8 cellular contexts compared by ENCODE assay signal in genomic region chr19:57241181-57241580, GRCh38. TPM values are rescaled to one million over a fixed set of nuclear protein-coding genes. Genes with fewer than 3 reads are reported as not detected.
A peak's percentile ranks its signal among the peaks of the same experiment; 100 is the strongest.
DNase-seq lines count a peak whose midpoint lies in the region; FAIRE-seq and TF ChIP-seq lines count a peak whose summit lies in the region.

No MANE protein-coding gene starts in this region.

- H3K27ac ChIP-seq in astrocyte (ENCODE audit: low read depth, low read length) (peak overlapping the region; percentile 81), kidney (ENCODE audit: low read depth in 2 of 2, low read length in 2 of 2) (peak overlapping the region in 1 of 2 donors; percentile 95)

- no peak for TF ChIP-seq CTCF in AG04449 (IDR thresholded peaks at IDR 0.05; ENCODE audit: insufficient read depth, low read length, missing control alignments)
- TF ChIP-seq CTCF in astrocyte (IDR thresholded peaks at IDR 0.05; ENCODE audit: insufficient read depth, low read depth, low read length): no peak
- no peak for TF ChIP-seq CTCF in kidney (IDR thresholded peaks at IDR 0.05; ENCODE audit: borderline replicate concordance, extremely low read depth, insufficient read depth)

- peaks cover 11% of the 10 kb centered on the region for H3K36me3 Mint-ChIP-seq in astrocyte (ENCODE audit: low read depth, unreplicated experiment)

- peaks cover 5% of the 10 kb centered on the region for H3K9me3 Mint-ChIP-seq in astrocyte (ENCODE audit: unreplicated experiment)

- peak overlapping the region; percentile 89 for H3K4me2 ChIP-seq in astrocyte (ENCODE audit: low read length)

- intact Hi-C loops in kidney (cut with DNase I): no loop called here

- peak overlapping the region; percentile 92 for H3K9ac ChIP-seq in astrocyte (ENCODE audit: low read length)
- H3K9ac ChIP-seq in kidney (ENCODE audit: low read length in 2 of 2): peak overlapping the region; percentile 84 to 86

- peak overlapping the region; percentile 98 for H3K4me3 Mint-ChIP-seq in astrocyte (ENCODE audit: unreplicated experiment)

- H3K36me3 ChIP-seq in astrocyte (ENCODE audit: insufficient read depth, low read length) (peaks cover 9% of the 10 kb centered on the region), kidney (ENCODE audit: control insufficient read depth in 1 of 2, insufficient read depth in 2 of 2, low read length in 2 of 2) (peaks cover 9 to 10% of the 10 kb centered on the region in 2 donors)

- POLR2A ChIA-PET in AG04449 (lab: Yijun Ruan, JAX): interaction anchor here (1.2 kb wide), 1 partner anchor 9 kb away, joined by 4 read pairs; no protein-coding TSS in a partner anchor

- peaks cover 21% of the 10 kb centered on the region for H4K20me1 ChIP-seq in astrocyte (ENCODE audit: insufficient read depth, low read length)

- H3K4me1 Mint-ChIP-seq in astrocyte (ENCODE audit: low read depth, unreplicated experiment): peaks cover 17% of the 10 kb centered on the region

- peaks cover 52% of the 10 kb centered on the region for H3K79me2 ChIP-seq in astrocyte (ENCODE audit: insufficient read depth, low read length)

- peak; percentile 20 for FAIRE-seq in HTR-8/SVneo (lab: Jason Lieb, UNC)
- no peak for FAIRE-seq in astrocyte (lab: Jason Lieb, UNC)
- FAIRE-seq in kidney (lab: Jason Lieb, UNC): no peak

- peaks cover 16% of the 10 kb centered on the region for H3K4me1 ChIP-seq in astrocyte (ENCODE audit: insufficient read depth, low read length)
- peaks cover 13 to 14% of the 10 kb centered on the region in 2 donors for H3K4me1 ChIP-seq in kidney (ENCODE audit: control insufficient read depth in 1 of 2, insufficient read depth in 1 of 2, low read depth in 1 of 2, low read length in 2 of 2)

- CTCF ChIA-PET in AG04449 (lab: Yijun Ruan, JAX): interaction anchor here (0.7 kb wide), 1 partner anchor 11 kb away, joined by 3 read pairs; no protein-coding TSS in a partner anchor

- no peak for DNase-seq in AG04449 (ENCODE audit: low read depth, low spot score)
- no peak for DNase-seq in HTR-8/SVneo (ENCODE audit: insufficient read length, low spot score)
- DNase-seq in astrocyte (ENCODE audit: low read depth): peak; percentile 36
- no peak for DNase-seq in kidney
- peak; percentile 16 for DNase-seq in superior temporal gyrus (ENCODE audit: extremely low spot score)
- no peak for DNase-seq in activated gamma-delta T cell (lab: John Stamatoyannopoulos, UW)
- no peak for DNase-seq in OCI-M2 (lab: John Stamatoyannopoulos, UW; ENCODE audit: unreplicated experiment)
- DNase-seq in NCI-H2081 (lab: John Stamatoyannopoulos, UW): no peak

- peak overlapping the region; percentile 97 for H3K4me3 ChIP-seq in AG04449 (ENCODE audit: low read depth, low read length)
- peak overlapping the region; percentile 94 for H3K4me3 ChIP-seq in astrocyte (ENCODE audit: insufficient read depth, low read depth, low read length)
- peak overlapping the region; percentile 84 to 99 for H3K4me3 ChIP-seq in kidney (ENCODE audit: low read length in 2 of 2)

- peak overlapping the region; percentile 88 for H3K27ac Mint-ChIP-seq in astrocyte (ENCODE audit: unreplicated experiment)

- no peaks in the 10 kb centered on the region for H3K9me3 ChIP-seq in astrocyte (ENCODE audit: insufficient read depth, low read depth, low read length)
- H3K9me3 ChIP-seq in kidney (ENCODE audit: control insufficient read depth in 1 of 2, low read length in 2 of 2): no peaks in the 10 kb centered on the region

- H3K27me3 ChIP-seq in astrocyte (ENCODE audit: insufficient read depth, low read length): no peaks in the 10 kb centered on the region

- H3K27me3 Mint-ChIP-seq in astrocyte (ENCODE audit: low read depth, unreplicated experiment): no peaks in the 10 kb centered on the region

- H2AFZ ChIP-seq in astrocyte (ENCODE audit: low read depth, low read length): peak overlapping the region; percentile 100

RNA-seq across cellular contexts. Expression of gene ZNF805, which starts 0.7 kb away (rescaled TPM):
- total RNA-seq in astrocyte (21.7 and 23.8 TPM in 2 replicates), kidney (17.3 TPM)
- 0.82 TPM for polyA plus RNA-seq in kidney (ENCODE audit: insufficient read depth, low read depth, low replicate concordance)

RNA-seq across cellular contexts. Expression of gene AURKC, which starts 10.4 kb away (rescaled TPM):
- total RNA-seq in astrocyte (1.2 and 1.6 TPM in 2 replicates), kidney (1.0 TPM)
- 0.92 TPM for polyA plus RNA-seq in kidney (ENCODE audit: insufficient read depth, low read depth, low replicate concordance)

RNA-seq across cellular contexts. Expression of gene ZNF460, which starts 39.1 kb away (rescaled TPM):
- total RNA-seq in astrocyte (87.2 and 105 TPM in 2 replicates), kidney (81.3 TPM)
- polyA plus RNA-seq in kidney (ENCODE audit: insufficient read depth, low read depth, low replicate concordance): 0.62 TPM

RNA-seq across cellular contexts. Expression of gene ZNF264, which starts 49.9 kb away (rescaled TPM):
- 25.5 and 26.5 TPM in 2 replicates for total RNA-seq in astrocyte
- 52.3 TPM for total RNA-seq in kidney
- 4.0 TPM for polyA plus RNA-seq in kidney (ENCODE audit: insufficient read depth, low read depth, low replicate concordance)

Comparison
In these comparisons a context has a peak if more than half of its experiments do, and no peak if none do; other contexts are left out.
1. DNase-seq: peak in astrocyte (single experiment) and superior temporal gyrus (single experiment); none in AG04449 (single experiment), HTR-8/SVneo (single experiment), kidney (single experiment), activated gamma-delta T cell (single experiment), OCI-M2 (single experiment) and NCI-H2081 (0 of 2).
2. Peak in every context shown above with its lines, with median percentiles within 50 percentile points of each other: H3K4me3 ChIP-seq.